ENCODE assay signal across 27 cellular contexts in the genomic region with DNA sequence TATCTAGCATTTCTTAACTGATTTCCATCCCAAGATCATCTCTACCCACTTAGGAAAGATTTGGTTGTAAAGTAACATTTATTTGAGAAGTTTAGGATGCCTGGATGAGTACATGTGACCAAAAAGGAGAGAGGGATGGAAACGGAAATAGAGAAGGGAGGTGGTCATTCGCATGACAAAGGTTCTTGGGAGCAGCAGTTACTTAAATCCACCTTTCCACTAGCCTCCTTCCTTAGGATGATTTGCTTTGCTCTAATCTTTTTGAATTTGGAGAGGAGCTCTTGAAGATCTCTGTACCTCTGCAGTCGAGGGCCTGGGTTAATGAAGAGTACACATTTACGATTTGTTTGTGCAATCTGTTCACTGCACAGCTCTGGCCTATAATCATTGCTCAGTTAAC.
"Had no signal": no experiment of that assay in that cellular context is flagged by ENCODE, and none has a peak within 500 bp of the region (broad histone marks: within the 10 kb centered on the region; RNA-seq: fewer than 3 reads in every experiment).

No MANE protein-coding gene starts in this region.

- H3K4me3 ChIP-seq: gastroesophageal sphincter, hepatocyte, skin epidermis, testis, transverse colon had no signal

- H3K79me2 ChIP-seq: hepatocyte had no signal

- H3K27me3 ChIP-seq: gastroesophageal sphincter, hepatocyte, neutrophil, testis, transverse colon had no signal

- H3K36me3 ChIP-seq: gastroesophageal sphincter, neutrophil, transverse colon, WERI-Rb-1 had no signal

- ATAC-seq: activated CD8-positive, alpha-beta T cell treated with anti-CD3 and anti-CD28 coated beads for 36 hours; activated naive CD8-positive, alpha-beta T cell treated with anti-CD3 and anti-CD28 coated beads, Interleukin-2, amount 50 U/mL, for 24 hours; activated T-cell treated with anti-CD3 and anti-CD28 coated beads, Interleukin-2, amount 50 U/mL, for 4 hours; activated T-helper 17 cell treated with anti-CD3 and anti-CD28 coated beads, Interleukin-2, amount 50 U/mL, for 72 hours; effector memory CD8-positive, alpha-beta T cell; gastroesophageal sphincter; left cardiac atrium; left ventricle myocardium superior; sciatic nerve; stimulated activated naive CD8-positive, alpha-beta T cell treated with anti-CD3 and anti-CD28 coated beads, Interleukin-15, Interleukin-2, amounts not matched to agents 100 U/mL and 50 U/mL, for 24 hours had no signal

- H3K27ac ChIP-seq: gastroesophageal sphincter, hepatocyte, neutrophil, skin epidermis, testis, transverse colon, WERI-Rb-1 had no signal

- H3K9me3 ChIP-seq: gastroesophageal sphincter, neutrophil, testis, transverse colon had no signal

- H3K4me2 ChIP-seq: hepatocyte had no signal

- H3K4me1 ChIP-seq: gastroesophageal sphincter, transverse colon had no signal

- DNase-seq: activated CD4-positive, alpha-beta T cell treated with anti-CD3 and anti-CD28 coated beads, Interleukin-2, amount 50 U/mL, for 1 hour; activated CD4-positive, CD25-positive, alpha-beta regulatory T cell treated with anti-CD3 and anti-CD28 coated beads, Interleukin-2, amount 50 U/mL, for 72 hours; activated CD8-positive, alpha-beta T cell treated with anti-CD3 and anti-CD28 coated beads for 36 hours; activated gamma-delta T cell treated with Interleukin-2 at 50 U/mL for 16 hours; activated naive CD4-positive, alpha-beta T cell treated with anti-CD3 and anti-CD28 coated beads, Interleukin-2, amount 50 U/mL, for 16 hours; activated naive CD8-positive, alpha-beta T cell treated with anti-CD3 and anti-CD28 coated beads, Interleukin-2, amount 50 U/mL, for 24 hours; activated T-cell treated with anti-CD3 and anti-CD28 coated beads, Interleukin-2, amount 50 U/mL, for 4 hours; amygdala; caudate nucleus; cortex of kidney; effector memory CD8-positive, alpha-beta T cell; erythroblast; left cardiac atrium; left ventricle myocardium superior; retina; stimulated activated CD4-positive, alpha-beta T cell treated with anti-CD3 and anti-CD28 coated beads, Interleukin-12 subunit alpha, Interleukin-12 subunit beta, amount 100 ng/mL, for 4 hours; stimulated activated CD4-positive, alpha-beta T cell treated with anti-CD3 and anti-CD28 coated beads, Interleukin-4, amount 100 ng/mL, for 1 hour; stimulated activated naive CD8-positive, alpha-beta T cell treated with anti-CD3 and anti-CD28 coated beads, Interleukin-15, Interleukin-2, amounts not matched to agents 100 U/mL and 50 U/mL, for 24 hours; testis; transverse colon; WERI-Rb-1 had no signal
